8 cellular contexts compared by ENCODE assay signal in genomic region chr17:19744492-19744891, GRCh38. TPM values are rescaled to one million over a fixed set of nuclear protein-coding genes. Genes with fewer than 3 reads are reported as not detected.
DNase-seq lines count a peak whose midpoint lies in the region; ATAC-seq, FAIRE-seq and TF ChIP-seq lines count a peak whose summit lies in the region.

No MANE protein-coding gene starts in this region.

- peak overlapping the region; percentile 85 for H2BK15ac ChIP-seq in neuronal stem cell (ENCODE audit: low read length)

- H3K9ac ChIP-seq in endothelial cell of umbilical vein (replicated peaks; ENCODE audit: extremely low read depth, insufficient read depth, low read length) (peak overlapping the region; percentile 52), neuronal stem cell (ENCODE audit: low read depth, low read length, poor library complexity) (peak overlapping the region; percentile 86)

- H3K23ac ChIP-seq in neuronal stem cell (ENCODE audit: low read depth, low read length, poor library complexity), result peak overlapping the region; percentile 68

- ATAC-seq in CD4-positive, CD25-positive, alpha-beta regulatory T cell (ENCODE audit: low read depth in 2 of 2), result peak in 1 of 2 donors; percentile 23
- ATAC-seq in GM18867 (IDR thresholded peaks at IDR 0.05; ENCODE audit: unreplicated experiment) (no peak), HG03139 (IDR thresholded peaks at IDR 0.05; ENCODE audit: unreplicated experiment) (no peak), GM18505 (IDR thresholded peaks at IDR 0.05; ENCODE audit: unreplicated experiment) (no peak)

- no peaks in the 10 kb centered on the region for H3K9me1 ChIP-seq in endothelial cell of umbilical vein (replicated peaks; ENCODE audit: control insufficient read depth, extremely low read depth, insufficient read depth, low read length)

- peak overlapping the region; percentile 99 for H2AFZ ChIP-seq in endothelial cell of umbilical vein (ENCODE audit: low read depth, low read length)
- peak overlapping the region; percentile 97 for H2AFZ ChIP-seq in neuronal stem cell (ENCODE audit: low read length)

- no peaks in the 10 kb centered on the region for H3K79me2 ChIP-seq in endothelial cell of umbilical vein (ENCODE audit: control insufficient read depth, insufficient read depth, low read length)

- H3K36me3 ChIP-seq in CD4-positive, CD25-positive, alpha-beta regulatory T cell (ENCODE audit: control insufficient read depth, insufficient read depth, low read length), result no peaks in the 10 kb centered on the region
- H3K36me3 ChIP-seq in endothelial cell of umbilical vein (ENCODE audit: control insufficient read depth in 2 of 2, extremely low read depth in 1 of 2, insufficient read depth in 2 of 2, low read length in 2 of 2), result no peaks in the 10 kb centered on the region
- H3K36me3 ChIP-seq in neuronal stem cell (replicated peaks in 1 of 2; ENCODE audit: control insufficient read depth in 2 of 2, insufficient read depth in 2 of 2, low read length in 2 of 2), result no peaks in the 10 kb centered on the region

- H2BK5ac ChIP-seq in neuronal stem cell (ENCODE audit: low read length), result peak overlapping the region; percentile 66

- H3K27me3 ChIP-seq in CD4-positive, CD25-positive, alpha-beta regulatory T cell (ENCODE audit: control insufficient read depth, insufficient read depth, low read length), result no peaks in the 10 kb centered on the region
- no peaks in the 10 kb centered on the region for H3K27me3 ChIP-seq in endothelial cell of umbilical vein (ENCODE audit: control insufficient read depth in 2 of 2, insufficient read depth in 2 of 2, low read length in 2 of 2)
- H3K27me3 ChIP-seq in neuronal stem cell (ENCODE audit: control insufficient read depth in 3 of 3, insufficient read depth in 3 of 3, low read depth in 1 of 3, low read length in 3 of 3), result peaks cover 0 to 35% (median 0%) of the 10 kb centered on the region in 3 experiments

- POLR2A ChIA-PET in endothelial cell of umbilical vein (lab: Charles Lee), result interaction anchor here (1.1 kb wide), 1 partner anchor 18 kb away, joined by 6 read pairs; no protein-coding TSS in a partner anchor

- H3K18ac ChIP-seq in neuronal stem cell (ENCODE audit: low read length), result peak overlapping the region; percentile 97

- H3K4me2 ChIP-seq in endothelial cell of umbilical vein (ENCODE audit: insufficient read depth, low read length) (peak overlapping the region; percentile 83), neuronal stem cell (ENCODE audit: insufficient read depth, low read length, poor library complexity, severe bottlenecking) (peak overlapping the region; percentile 57)

- peak overlapping the region; percentile 96 for H4K8ac ChIP-seq in neuronal stem cell (ENCODE audit: low read depth, low read length)

- no TSS peak for BruUV-seq in endothelial cell of umbilical vein (replicated peaks; lab: Mats Ljungman, UMichigan)

- dilution Hi-C loops in endothelial cell of umbilical vein (cut with MboI; ENCODE audit: extremely low pct_ligation_motif_present, low sequenced_read_pairs), result no loop called here

- H2BK120ac ChIP-seq in neuronal stem cell (ENCODE audit: low read depth, low read length), result peak overlapping the region; percentile 97

- no peaks in the 10 kb centered on the region for H3K9me3 ChIP-seq in CD4-positive, CD25-positive, alpha-beta regulatory T cell (ENCODE audit: control insufficient read depth in 2 of 2, low read length in 2 of 2)
- H3K9me3 ChIP-seq in endothelial cell of umbilical vein (replicated peaks; ENCODE audit: control insufficient read depth, insufficient read depth, low read length), result no peaks in the 10 kb centered on the region
- peaks cover 0 to 2% of the 10 kb centered on the region in 2 donors for H3K9me3 ChIP-seq in neuronal stem cell (replicated peaks in 1 of 2; ENCODE audit: control insufficient read depth in 2 of 2, insufficient read depth in 1 of 2, low read depth in 1 of 2, low read length in 2 of 2)

- TF ChIP-seq CTCF in endothelial cell of umbilical vein (IDR thresholded peaks at IDR 0.05; ENCODE audit: extremely low read depth in 1 of 2, insufficient read depth in 1 of 2, low read depth in 1 of 2, low read length in 2 of 2), result no peak

- H3K4me1 Mint-ChIP-seq in CD4-positive, CD25-positive, alpha-beta regulatory T cell, result peaks cover 0 to 10% (median 4%) of the 10 kb centered on the region in 4 donors

- no peak for DNase-seq in CD4-positive, CD25-positive, alpha-beta regulatory T cell
- DNase-seq in HuH-7.5 (ENCODE audit: low spot score) (peak; percentile 21), endothelial cell of umbilical vein (ENCODE audit: low read depth, low spot score) (no peak), neuronal stem cell (ENCODE audit: low spot score) (no peak), NCI-H2227 (lab: John Stamatoyannopoulos, UW; ENCODE audit: unreplicated experiment) (no peak)

- H3K9me3 Mint-ChIP-seq in CD4-positive, CD25-positive, alpha-beta regulatory T cell, result no peaks in the 10 kb centered on the region

- no peaks in the 10 kb centered on the region for H3K36me3 Mint-ChIP-seq in CD4-positive, CD25-positive, alpha-beta regulatory T cell

- H2BK12ac ChIP-seq in neuronal stem cell (ENCODE audit: low read length), result no peak overlapping the region

- H4K20me1 ChIP-seq in endothelial cell of umbilical vein (replicated peaks; ENCODE audit: control insufficient read depth, extremely low read depth, insufficient read depth, low read length), result no peaks in the 10 kb centered on the region

- peak overlapping the region; percentile 84 for H3K4ac ChIP-seq in neuronal stem cell (ENCODE audit: low read length)

- H3K4me1 ChIP-seq in CD4-positive, CD25-positive, alpha-beta regulatory T cell (ENCODE audit: control insufficient read depth, insufficient read depth, low read length, poor library complexity, severe bottlenecking), result peaks cover 5% of the 10 kb centered on the region
- H3K4me1 ChIP-seq in endothelial cell of umbilical vein (ENCODE audit: control insufficient read depth, extremely low read depth, insufficient read depth, low read length) (peaks cover 5% of the 10 kb centered on the region), neuronal stem cell (ENCODE audit: control insufficient read depth in 2 of 2, insufficient read depth in 1 of 2, low read depth in 1 of 2, low read length in 2 of 2) (peaks cover 2 to 10% of the 10 kb centered on the region in 2 donors)

- CTCF ChIA-PET in endothelial cell of umbilical vein (lab: Charles Lee), result interaction anchor here (0.6 to 4.5 kb wide), 31 partner anchors 10 to 382 kb away, joined by 3 to 100 read pairs (median 4); partner anchors contain the start of genes ALDH3A2, B9D1 and MAPK7

- no peak overlapping the region for H3K4me3 ChIP-seq in CD4-positive, CD25-positive, alpha-beta regulatory T cell (ENCODE audit: low read depth, low read length)
- H3K4me3 ChIP-seq in endothelial cell of umbilical vein (replicated peaks in 1 of 3; ENCODE audit: insufficient read depth in 1 of 3, low read depth in 1 of 3, low read length in 3 of 3) (peak overlapping the region; percentile 28 to 53 (median 37)), neuronal stem cell (ENCODE audit: low read length in 2 of 2) (peak overlapping the region; percentile 1 to 48)

- H3K14ac ChIP-seq in neuronal stem cell (ENCODE audit: low read length), result peak overlapping the region; percentile 94

- H4K91ac ChIP-seq in neuronal stem cell (ENCODE audit: low read depth, low read length, poor library complexity), result peak overlapping the region; percentile 92

- peak overlapping the region in 3 of 4 donors; percentile 43 to 80 (median 72) for H3K4me3 Mint-ChIP-seq in CD4-positive, CD25-positive, alpha-beta regulatory T cell

- intact Hi-C loops in endothelial cell of umbilical vein (cut with micrococcal nuclease), result loop anchor here (2.0 kb wide), 1 partner anchor 96 kb away; the partner anchor contains the start of gene ALDH3A2

- no peaks in the 10 kb centered on the region for H3K79me1 ChIP-seq in neuronal stem cell (ENCODE audit: low read depth, low read length)

- TF ChIP-seq POLR2A in endothelial cell of umbilical vein (IDR thresholded peaks at IDR 0.05; ENCODE audit: low read depth, low read length) (no peak), GM18505 (IDR thresholded peaks at IDR 0.05; ENCODE audit: borderline replicate concordance, extremely low read depth, insufficient read depth, insufficient read length) (no peak)

- no CpG with 5 or more reads among the region's 26 CpGs for WGBS in neuronal stem cell (ENCODE audit: extremely low coverage in 2 of 2, insufficient read length in 2 of 2, insufficient replicate concordance in 1 of 2), 2 donors

- peak overlapping the region; percentile 95 for H2AK5ac ChIP-seq in neuronal stem cell (ENCODE audit: low read depth, low read length)

- peaks cover 5% of the 10 kb centered on the region for H3K27me3 Mint-ChIP-seq in CD4-positive, CD25-positive, alpha-beta regulatory T cell

- H3K27ac ChIP-seq in CD4-positive, CD25-positive, alpha-beta regulatory T cell (ENCODE audit: insufficient read depth, low read length, poor library complexity, severe bottlenecking), result no peak overlapping the region
- H3K27ac ChIP-seq in endothelial cell of umbilical vein (ENCODE audit: insufficient read depth, low read depth, low read length) (no peak overlapping the region), neuronal stem cell (replicated peaks; ENCODE audit: low read length) (no peak overlapping the region)

- H3K27ac Mint-ChIP-seq in CD4-positive, CD25-positive, alpha-beta regulatory T cell, result peak overlapping the region in 1 of 3 donors; percentile 43

- no peak for FAIRE-seq in endothelial cell of umbilical vein (lab: Jason Lieb, UNC)

RNA-seq across cellular contexts. Expression of gene ALDH3A1, which starts 3.6 kb away (rescaled TPM):
- total RNA-seq in CD4-positive, CD25-positive, alpha-beta regulatory T cell, result not detected
- under 1 TPM in 1 of 4 donors, not detected in 3; 0.14 TPM for polyA plus RNA-seq in CD4-positive, CD25-positive, alpha-beta regulatory T cell
- 1.2 TPM in 2 replicates for total RNA-seq in endothelial cell of umbilical vein
- polyA plus RNA-seq in endothelial cell of umbilical vein, result 0.11 and 0.25 TPM in 2 replicates
- 0.12 and 0.47 TPM in 2 replicates for polyA plus RNA-seq in endothelial cell of umbilical vein (2011; cell fraction: cytosol; rRNA removed)
- 0.09 and 0.22 TPM in 2 replicates for polyA plus RNA-seq in endothelial cell of umbilical vein (2011; cell fraction: nucleus; rRNA removed)
- polyA plus RNA-seq in endothelial cell of umbilical vein (2012), result 0.18 and 0.21 TPM in 2 replicates
- 0.23 TPM in 1 of 2 replicates, not detected in the other for polyA minus RNA-seq in endothelial cell of umbilical vein
- polyA minus RNA-seq in endothelial cell of umbilical vein (2011; cell fraction: cytosol; rRNA and poly(A)+ RNA removed), result 8.3 TPM
- 0.63 TPM in 1 of 2 replicates, not detected in the other for polyA minus RNA-seq in endothelial cell of umbilical vein (2011; cell fraction: nucleus; rRNA and poly(A)+ RNA removed)
- 0.17 TPM for polyA plus RNA-seq in neuronal stem cell (2013, experiment 1 of 2)
- polyA plus RNA-seq in neuronal stem cell (2013, experiment 2 of 2), result 0.40 TPM

RNA-seq across cellular contexts. Expression of gene SLC47A2, which starts 28.1 kb away (rescaled TPM):
- total RNA-seq in CD4-positive, CD25-positive, alpha-beta regulatory T cell, result not detected
- not detected for polyA plus RNA-seq in CD4-positive, CD25-positive, alpha-beta regulatory T cell
- total RNA-seq in endothelial cell of umbilical vein, result not detected in 2 replicates
- not detected in 2 replicates for polyA plus RNA-seq in endothelial cell of umbilical vein
- polyA plus RNA-seq in endothelial cell of umbilical vein (2011; cell fraction: cytosol; rRNA removed), result not detected in 2 replicates
- not detected in 2 replicates for polyA plus RNA-seq in endothelial cell of umbilical vein (2011; cell fraction: nucleus; rRNA removed)
- polyA plus RNA-seq in endothelial cell of umbilical vein (2012), result not detected in 2 replicates
- polyA minus RNA-seq in endothelial cell of umbilical vein, result not detected in 2 replicates
- not detected for polyA minus RNA-seq in endothelial cell of umbilical vein (2011; cell fraction: cytosol; rRNA and poly(A)+ RNA removed)
- polyA minus RNA-seq in endothelial cell of umbilical vein (2011; cell fraction: nucleus; rRNA and poly(A)+ RNA removed), result not detected in 2 replicates
- 0.14 TPM for polyA plus RNA-seq in neuronal stem cell (2013, experiment 1 of 2)
- 0.12 TPM for polyA plus RNA-seq in neuronal stem cell (2013, experiment 2 of 2)
